ENCODE assay signal across 9 cellular contexts in genomic region chr22:38973289-38974169, GRCh38. TPM values are rescaled to one million over a fixed set of nuclear protein-coding genes. Genes with fewer than 3 reads are reported as not detected.
DNase-seq lines count a peak whose midpoint lies in the region; ATAC-seq and TF ChIP-seq lines count a peak whose summit lies in the region.
"Had no signal": no experiment of that assay in that cellular context is flagged by ENCODE, and none has a peak within 500 bp of the region (broad histone marks: within the 10 kb centered on the region; RNA-seq: fewer than 3 reads in every experiment).

No MANE protein-coding gene starts in this region.

- ATAC-seq in GM19035 (IDR thresholded peaks at IDR 0.05; ENCODE audit: unreplicated experiment): no peak
- ATAC-seq in GM19324 (IDR thresholded peaks at IDR 0.05; ENCODE audit: low FRiP score, unreplicated experiment): no peak

- peaks cover 4% of the 10 kb centered on the region for H3K4me1 Mint-ChIP-seq in activated T-helper 2 cell treated with anti-CD3 and anti-CD28 coated beads, Interferon-gamma antibody, Interleukin-2, Interleukin-4, amounts not matched to agents 10 μg/mL and 5 μg/mL and 100 μg/mL, durations not matched to agents 14 hours and 24 hours and 36 hours (ENCODE audit: low read depth)

- no peaks in the 10 kb centered on the region for H3K27me3 ChIP-seq in iPS DF 6.9 (ENCODE audit: control insufficient read depth, insufficient read depth, low read length)

- peak; percentile 44 for DNase-seq in SKM-1 treated with dmso at 0.1 percent for 144 hours (lab: John Stamatoyannopoulos, UW; ENCODE audit: unreplicated experiment)
- DNase-seq in SKM-1 (lab: John Stamatoyannopoulos, UW; ENCODE audit: unreplicated experiment): no peak
- peak; percentile 75 for DNase-seq in OCI-LY7 (ENCODE audit: low spot score)
- peak; percentile 40 for DNase-seq in activated T-helper 2 cell treated with anti-CD3 and anti-CD28 coated beads, Interferon-gamma antibody, Interleukin-2, Interleukin-4, amounts not matched to agents 10 μg/mL and 5 μg/mL and 100 μg/mL, durations not matched to agents 14 hours and 24 hours and 36 hours (ENCODE audit: low spot score)
- DNase-seq in iPS DF 6.9 (ENCODE audit: low read depth, low spot score): peak; percentile 31
- DNase-seq in stimulated activated CD4-positive, alpha-beta T cell treated with anti-CD3 and anti-CD28 coated beads, Interleukin-4, amount 100 ng/mL, for 1 hour: peak; percentile 60

- no CpG with 5 or more reads among the region's 15 CpGs for WGBS in iPS DF 6.9 (ENCODE audit: insufficient coverage, insufficient read length)

- H2AFZ ChIP-seq in OCI-LY7 (ENCODE audit: low read length): peak overlapping the region; percentile 19; the same call in 1 of the 2 replicates

- no peaks in the 10 kb centered on the region for H3K9me3 ChIP-seq in OCI-LY7 (ENCODE audit: low read length)
- H3K9me3 ChIP-seq in iPS DF 6.9 (ENCODE audit: control insufficient read depth, insufficient read depth, low read length): no peaks in the 10 kb centered on the region

- H3K36me3 Mint-ChIP-seq in activated T-helper 2 cell treated with anti-CD3 and anti-CD28 coated beads, Interferon-gamma antibody, Interleukin-2, Interleukin-4, amounts not matched to agents 10 μg/mL and 5 μg/mL and 100 μg/mL, durations not matched to agents 14 hours and 24 hours and 36 hours (ENCODE audit: low read depth): no peaks in the 10 kb centered on the region

- H3K9me2 ChIP-seq in OCI-LY7 (ENCODE audit: insufficient read depth, low read length): no peaks in the 10 kb centered on the region

- H3K27ac ChIP-seq in OCI-LY7 (ENCODE audit: low read depth, low read length, poor library complexity, severe bottlenecking) (no peak overlapping the region), iPS DF 6.9 (ENCODE audit: low read length) (no peak overlapping the region)

- H3K4me3 ChIP-seq in OCI-LY7 (ENCODE audit: low read depth, low read length, poor library complexity, severe bottlenecking): no peak overlapping the region
- H3K4me3 ChIP-seq in iPS DF 6.9 (ENCODE audit: low read length): no peak overlapping the region

- H4K20me1 ChIP-seq in OCI-LY7 (ENCODE audit: insufficient read depth, low read length): no peaks in the 10 kb centered on the region

- H3K27me3 Mint-ChIP-seq in activated T-helper 2 cell treated with anti-CD3 and anti-CD28 coated beads, Interferon-gamma antibody, Interleukin-2, Interleukin-4, amounts not matched to agents 10 μg/mL and 5 μg/mL and 100 μg/mL, durations not matched to agents 14 hours and 24 hours and 36 hours (ENCODE audit: low read depth): peaks cover 19% of the 10 kb centered on the region

- peak; percentile 91 for TF ChIP-seq CTCF in OCI-LY7 (conservative IDR thresholded peaks at IDR 0.05; ENCODE audit: low read length)

- H3K4me2 ChIP-seq in OCI-LY7 (ENCODE audit: low read length): peak overlapping the region; percentile 25; the same call in 1 of the 2 replicates

- POLR2A ChIA-PET in OCI-LY7 (lab: Charles Lee): interaction anchor here (0.6 kb wide), 3 partner anchors 102 to 649 kb away, joined by 3 to 4 read pairs (median 3); no protein-coding TSS in a partner anchor

- H3K27ac Mint-ChIP-seq in activated T-helper 2 cell treated with anti-CD3 and anti-CD28 coated beads, Interferon-gamma antibody, Interleukin-2, Interleukin-4, amounts not matched to agents 10 μg/mL and 5 μg/mL and 100 μg/mL, durations not matched to agents 14 hours and 24 hours and 36 hours: no peak overlapping the region

- no peaks in the 10 kb centered on the region for H3K79me2 ChIP-seq in OCI-LY7 (ENCODE audit: insufficient read depth, low read depth, low read length)

- BruUV-seq in OCI-LY7 (replicated peaks; lab: Mats Ljungman, UMichigan): no TSS peak

- peaks cover 6% of the 10 kb centered on the region for H3K4me1 ChIP-seq in OCI-LY7 (ENCODE audit: insufficient read depth, low read length, poor library complexity, severe bottlenecking)
- 0 out of 2 replicates have a peak, but pooled peaks cover 1% of the 10 kb centered on the region for H3K4me1 ChIP-seq in iPS DF 6.9 (ENCODE audit: control insufficient read depth, insufficient read depth, low read length)

- no peaks in the 10 kb centered on the region for H3K9me3 Mint-ChIP-seq in activated T-helper 2 cell treated with anti-CD3 and anti-CD28 coated beads, Interferon-gamma antibody, Interleukin-2, Interleukin-4, amounts not matched to agents 10 μg/mL and 5 μg/mL and 100 μg/mL, durations not matched to agents 14 hours and 24 hours and 36 hours

- H3K36me3 ChIP-seq in OCI-LY7 (ENCODE audit: insufficient read depth, low read length) (no peaks in the 10 kb centered on the region), iPS DF 6.9 (ENCODE audit: control insufficient read depth, insufficient read depth, low read length) (no peaks in the 10 kb centered on the region)

- no peak overlapping the region for H3K4me3 Mint-ChIP-seq in activated T-helper 2 cell treated with anti-CD3 and anti-CD28 coated beads, Interferon-gamma antibody, Interleukin-2, Interleukin-4, amounts not matched to agents 10 μg/mL and 5 μg/mL and 100 μg/mL, durations not matched to agents 14 hours and 24 hours and 36 hours (ENCODE audit: low read depth)

- intact Hi-C loops in OCI-LY7 (cut with micrococcal nuclease; ENCODE audit: unreplicated experiment): loop anchor here (1.0 to 2.0 kb wide), 3 partner anchors 30 to 149 kb away; no protein-coding TSS in a partner anchor
- intact Hi-C loops in activated T-helper 2 cell treated with anti-CD3 and anti-CD28 coated beads, Interferon-gamma antibody, Interleukin-2, Interleukin-4, amounts not matched to agents 10 μg/mL and 5 μg/mL and 100 μg/mL, durations not matched to agents 14 hours and 24 hours and 36 hours (cut with micrococcal nuclease): loop anchor here (1.0 kb wide), 1 partner anchor 30 kb away; no protein-coding TSS in a partner anchor

- CTCF ChIA-PET in OCI-LY7 (lab: Charles Lee; ENCODE audit: unreplicated experiment): interaction anchor here (0.6 to 1.0 kb wide), 2 partner anchors 30 to 91 kb away, joined by 3 to 4 read pairs; no protein-coding TSS in a partner anchor

RNA-seq across cellular contexts. Expression of gene APOBEC3B, which starts 8.6 kb away (rescaled TPM):
- 0.49 and 1.7 TPM in 2 replicates for total RNA-seq in OCI-LY7 (2014; rRNA removed; shearing (Covaris generic))
- 31.1 and 31.9 TPM in 2 replicates for total RNA-seq in OCI-LY7 (2022)
- 17.0 and 17.2 TPM in 2 replicates for total RNA-seq in activated T-helper 2 cell treated with anti-CD3 and anti-CD28 coated beads, Interferon-gamma antibody, Interleukin-2, Interleukin-4, amounts not matched to agents 10 μg/mL and 5 μg/mL and 100 μg/mL, durations not matched to agents 14 hours and 24 hours and 36 hours

RNA-seq across cellular contexts. Expression of gene APOBEC3A, which starts 16.1 kb away (rescaled TPM):
- not detected in 2 replicates for total RNA-seq in OCI-LY7 (2014; rRNA removed; shearing (Covaris generic))
- not detected in 2 replicates for total RNA-seq in OCI-LY7 (2022)
- not detected in 2 replicates for total RNA-seq in activated T-helper 2 cell treated with anti-CD3 and anti-CD28 coated beads, Interferon-gamma antibody, Interleukin-2, Interleukin-4, amounts not matched to agents 10 μg/mL and 5 μg/mL and 100 μg/mL, durations not matched to agents 14 hours and 24 hours and 36 hours
- total RNA-seq: dermis microvascular lymphatic vessel endothelial cell had no signal

RNA-seq across cellular contexts. Expression of gene APOBEC3C, which starts 40.5 kb away (rescaled TPM):
- 4.1 and 4.3 TPM in 2 replicates for total RNA-seq in OCI-LY7 (2014; rRNA removed; shearing (Covaris generic))
- total RNA-seq in OCI-LY7 (2022): 74.0 and 82.6 TPM in 2 replicates
- total RNA-seq in activated T-helper 2 cell treated with anti-CD3 and anti-CD28 coated beads, Interferon-gamma antibody, Interleukin-2, Interleukin-4, amounts not matched to agents 10 μg/mL and 5 μg/mL and 100 μg/mL, durations not matched to agents 14 hours and 24 hours and 36 hours: 91.7 and 93.1 TPM in 2 replicates

RNA-seq across cellular contexts. Expression of gene APOBEC3D, which starts 47.4 kb away (rescaled TPM):
- 11.6 and 13.1 TPM in 2 replicates for total RNA-seq in OCI-LY7 (2014; rRNA removed; shearing (Covaris generic))
- 22.9 and 26.3 TPM in 2 replicates for total RNA-seq in OCI-LY7 (2022)
- 29.7 and 31.2 TPM in 2 replicates for total RNA-seq in activated T-helper 2 cell treated with anti-CD3 and anti-CD28 coated beads, Interferon-gamma antibody, Interleukin-2, Interleukin-4, amounts not matched to agents 10 μg/mL and 5 μg/mL and 100 μg/mL, durations not matched to agents 14 hours and 24 hours and 36 hours
